ENCODE assay signal across 30 cellular contexts in genomic region chr4:55721651-55722050, GRCh38.
"Had no signal": no experiment of that assay in that cellular context is flagged by ENCODE, and none has a peak within 500 bp of the region (broad histone marks: within the 10 kb centered on the region; RNA-seq: fewer than 3 reads in every experiment).

No MANE protein-coding gene starts in this region.

- DNase-seq: activated CD4-positive, alpha-beta memory T cell treated with anti-CD3 and anti-CD28 coated beads for 36 hours; activated CD4-positive, alpha-beta T cell treated with anti-CD3 and anti-CD28 coated beads for 36 hours; activated CD4-positive, alpha-beta T cell treated with anti-CD3 and anti-CD28 coated beads, Interleukin-2, amount 10 ng/mL, durations not matched to agents 24 days and 14 days; activated CD4-positive, CD25-positive, alpha-beta regulatory T cell; activated CD4-positive, CD25-positive, alpha-beta regulatory T cell treated with anti-CD3 and anti-CD28 coated beads, Interleukin-2, amount 50 U/mL, for 72 hours; activated CD8-positive, alpha-beta memory T cell treated with anti-CD3 and anti-CD28 coated beads, Interleukin-2, amount 10 ng/mL, durations not matched to agents 7 days and 5 days; activated CD8-positive, alpha-beta memory T cell treated with anti-CD3 and anti-CD28 coated beads, Interleukin-2, amount 50 U/mL, for 4 hours; activated CD8-positive, alpha-beta T cell treated with anti-CD3 and anti-CD28 coated beads, Interleukin-2, amount 10 ng/mL, durations not matched to agents 7 days and 5 days; activated effector memory CD4-positive, alpha-beta T cell treated with anti-CD3 and anti-CD28 coated beads, Interleukin-2, amount 50 U/mL, for 16 hours; activated naive CD4-positive, alpha-beta T cell treated with anti-CD3 and anti-CD28 coated beads for 36 hours; activated naive CD8-positive, alpha-beta T cell treated with anti-CD3 and anti-CD28 coated beads for 36 hours; activated naive CD8-positive, alpha-beta T cell treated with anti-CD3 and anti-CD28 coated beads, Interleukin-2, amount 50 U/mL, for 24 hours; activated T-cell treated with anti-CD3 and anti-CD28 coated beads, Interleukin-2, amount 50 U/mL, for 1 hour; activated T-cell treated with anti-CD3 and anti-CD28 coated beads, Interleukin-2, amount 50 U/mL, for 48 hours; adrenal gland; amygdala; aorta; caudate nucleus; cortex of kidney; dermis blood vessel endothelial cell; effector CD4-positive, alpha-beta T cell; effector memory CD8-positive, alpha-beta T cell; erythroblast; gastrocnemius medialis; glutamatergic neuron; heart left ventricle; T1000 had no signal

- H3K27ac ChIP-seq: adrenal gland, body of pancreas, esophagus muscularis mucosa, foreskin keratinocyte, gastrocnemius medialis, heart left ventricle had no signal

- H3K9me3 ChIP-seq: adrenal gland, body of pancreas, esophagus muscularis mucosa, gastrocnemius medialis, heart left ventricle had no signal

- H3K36me3 ChIP-seq: adrenal gland, esophagus muscularis mucosa, gastrocnemius medialis, heart left ventricle had no signal

- H3K4me1 ChIP-seq: adrenal gland, body of pancreas, esophagus muscularis mucosa, gastrocnemius medialis, heart left ventricle had no signal

- ATAC-seq: activated CD4-positive, alpha-beta T cell treated with anti-CD3 and anti-CD28 coated beads for 36 hours; activated CD8-positive, alpha-beta memory T cell treated with anti-CD3 and anti-CD28 coated beads, Interleukin-2, amount 10 ng/mL, durations not matched to agents 7 days and 5 days; activated CD8-positive, alpha-beta T cell treated with anti-CD3 and anti-CD28 coated beads, Interleukin-2, amount 10 ng/mL, durations not matched to agents 7 days and 5 days; activated naive CD8-positive, alpha-beta T cell treated with anti-CD3 and anti-CD28 coated beads, Interleukin-2, amount 50 U/mL, for 24 hours; body of pancreas; effector memory CD8-positive, alpha-beta T cell; gastrocnemius medialis; heart left ventricle had no signal

- H3K4me3 ChIP-seq: adrenal gland, body of pancreas, esophagus muscularis mucosa, gastrocnemius medialis, heart left ventricle had no signal

- H3K27me3 ChIP-seq: adrenal gland, body of pancreas, esophagus muscularis mucosa, foreskin keratinocyte, gastrocnemius medialis, heart left ventricle had no signal
